In genomic region chr3:46930945-46931403, GRCh38 we compare ENCODE assay signal across 8 cellular contexts. TPM values are rescaled to one million over a fixed set of nuclear protein-coding genes. Genes with fewer than 3 reads are reported as not detected.
DNase-seq lines count a peak whose midpoint lies in the region; ATAC-seq, FAIRE-seq and TF ChIP-seq lines count a peak whose summit lies in the region.

No MANE protein-coding gene starts in this region.

- no peak for TF ChIP-seq CTCF in GM23338 (conservative IDR thresholded peaks at IDR 0.05; ENCODE audit: low read depth in 2 of 2)
- no peak for TF ChIP-seq CTCF in kidney (IDR thresholded peaks at IDR 0.05; ENCODE audit: borderline replicate concordance, extremely low read depth, insufficient read depth)

- FAIRE-seq in kidney (lab: Jason Lieb, UNC) (no peak), small intestine (lab: Jason Lieb, UNC) (no peak)

- peaks cover 4% of the 10 kb centered on the region for H3K27me3 Mint-ChIP-seq in GM23338 (ENCODE audit: insufficient read depth, low read depth, poor library complexity)
- H3K27me3 Mint-ChIP-seq in activated CD4-positive, alpha-beta memory T cell treated with anti-CD3 and anti-CD28 coated beads, Interleukin-2, amount 10 ng/mL, durations not matched to agents 7 days and 5 days: no peaks in the 10 kb centered on the region

- H3K27ac ChIP-seq in GM23338 (ENCODE audit: low read depth): no peak overlapping the region
- peak overlapping the region; percentile 83 to 87 for H3K27ac ChIP-seq in kidney (ENCODE audit: low read depth in 2 of 2, low read length in 2 of 2)
- H3K27ac ChIP-seq in small intestine (ENCODE audit: low read depth in 1 of 2, low read length in 1 of 2): peak overlapping the region; percentile 74 to 88

- no peaks in the 10 kb centered on the region for H3K27me3 ChIP-seq in GM23338 (ENCODE audit: insufficient read depth)
- no peaks in the 10 kb centered on the region for H3K27me3 ChIP-seq in small intestine (ENCODE audit: control insufficient read depth in 2 of 2, insufficient read depth in 2 of 2, low read length in 2 of 2)

- H3K36me3 ChIP-seq in GM23338 (ENCODE audit: insufficient read depth) (no peaks in the 10 kb centered on the region), kidney (ENCODE audit: control insufficient read depth in 1 of 2, insufficient read depth in 2 of 2, low read length in 2 of 2) (peaks cover 0 to 2% of the 10 kb centered on the region in 2 donors), small intestine (ENCODE audit: control insufficient read depth in 2 of 2, insufficient read depth in 2 of 2, low read length in 2 of 2) (peaks cover 0 to under 1% of the 10 kb centered on the region in 2 donors)

- no peak for DNase-seq in GM23338 (ENCODE audit: low spot score)
- no peak for DNase-seq in activated CD4-positive, alpha-beta memory T cell treated with anti-CD3 and anti-CD28 coated beads, Interleukin-2, amount 10 ng/mL, durations not matched to agents 7 days and 5 days
- DNase-seq in kidney: peak; percentile 71
- DNase-seq in small intestine: no peak
- DNase-seq in NCI-H345 (lab: John Stamatoyannopoulos, UW): no peak
- DNase-seq in NCI-H2081 treated with DMSO at 0.1 percent for 48 hours (lab: John Stamatoyannopoulos, UW): no peak
- no peak for DNase-seq in activated gamma-delta T cell treated with Interleukin-2 at 50 U/mL for 16 hours
- DNase-seq in Kasumi-1 (lab: John Stamatoyannopoulos, UW): no peak

- H3K36me3 Mint-ChIP-seq in GM23338 (ENCODE audit: low read depth): no peaks in the 10 kb centered on the region; the same call in 2 of the 3 replicates
- H3K36me3 Mint-ChIP-seq in activated CD4-positive, alpha-beta memory T cell treated with anti-CD3 and anti-CD28 coated beads, Interleukin-2, amount 10 ng/mL, durations not matched to agents 7 days and 5 days (ENCODE audit: low read depth): peaks cover 52% of the 10 kb centered on the region

- no peak overlapping the region for H3K4me3 Mint-ChIP-seq in GM23338
- no peak overlapping the region for H3K4me3 Mint-ChIP-seq in activated CD4-positive, alpha-beta memory T cell treated with anti-CD3 and anti-CD28 coated beads, Interleukin-2, amount 10 ng/mL, durations not matched to agents 7 days and 5 days

- H3F3A ChIP-seq in GM23338 (replicated peaks; ENCODE audit: low read depth): 0 out of 2 replicates have a peak, but pooled peaks cover 1% of the 10 kb centered on the region

- no peak overlapping the region for H2AFZ ChIP-seq in GM23338

- 46 to 62% (median 58%) methylated on average over 3 of the region's 3 CpGs for WGBS in small intestine, 3 donors

- CTCF ChIA-PET in activated CD4-positive, alpha-beta memory T cell treated with anti-CD3 and anti-CD28 coated beads, Interleukin-2, amount 10 ng/mL, durations not matched to agents 7 days and 5 days (lab: Charles Lee): interaction anchor here (1.2 to 1.8 kb wide), 3 partner anchors 21 to 68 kb away, joined by 3 to 7 read pairs (median 3); no protein-coding TSS in a partner anchor

- POLR2A ChIA-PET in activated CD4-positive, alpha-beta memory T cell treated with anti-CD3 and anti-CD28 coated beads, Interleukin-2, amount 10 ng/mL, durations not matched to agents 7 days and 5 days (lab: Charles Lee): interaction anchor here (1.1 to 12.0 kb wide), 6 partner anchors 10 to 90 kb away, joined by 4 to 94 read pairs (median 6); partner anchors contain the start of genes CCDC12 and NBEAL2

- H4K20me1 ChIP-seq in GM23338 (replicated peaks; ENCODE audit: insufficient read depth): peaks cover 31% of the 10 kb centered on the region

- intact Hi-C loops in kidney (cut with DNase I): no loop called here

- peaks cover 32% of the 10 kb centered on the region for H3K4me1 Mint-ChIP-seq in GM23338
- peaks cover 84% of the 10 kb centered on the region for H3K4me1 Mint-ChIP-seq in activated CD4-positive, alpha-beta memory T cell treated with anti-CD3 and anti-CD28 coated beads, Interleukin-2, amount 10 ng/mL, durations not matched to agents 7 days and 5 days

- peak overlapping the region; percentile 70 for H3K27ac Mint-ChIP-seq in GM23338
- H3K27ac Mint-ChIP-seq in activated CD4-positive, alpha-beta memory T cell treated with anti-CD3 and anti-CD28 coated beads, Interleukin-2, amount 10 ng/mL, durations not matched to agents 7 days and 5 days: peak overlapping the region; percentile 66

- no peaks in the 10 kb centered on the region for H3K9me2 ChIP-seq in GM23338 (ENCODE audit: insufficient read depth)

- no peaks in the 10 kb centered on the region for H3K9me3 Mint-ChIP-seq in GM23338
- H3K9me3 Mint-ChIP-seq in activated CD4-positive, alpha-beta memory T cell treated with anti-CD3 and anti-CD28 coated beads, Interleukin-2, amount 10 ng/mL, durations not matched to agents 7 days and 5 days: peaks cover 8% of the 10 kb centered on the region

- peaks cover 74% of the 10 kb centered on the region for H3K79me2 ChIP-seq in GM23338 (replicated peaks; ENCODE audit: insufficient read depth)

- H3K4me3 ChIP-seq in GM23338 (no peak overlapping the region), kidney (ENCODE audit: low read length in 2 of 2) (no peak overlapping the region), small intestine (ENCODE audit: low read depth in 1 of 2, low read length in 2 of 2) (no peak overlapping the region)

- peaks cover 8% of the 10 kb centered on the region; the same call in 1 of the 2 replicates for H3K4me1 ChIP-seq in GM23338 (ENCODE audit: insufficient read depth)
- peaks cover 75 to 77% of the 10 kb centered on the region in 2 donors for H3K4me1 ChIP-seq in kidney (ENCODE audit: control insufficient read depth in 1 of 2, insufficient read depth in 1 of 2, low read depth in 1 of 2, low read length in 2 of 2)
- peaks cover 45 to 48% of the 10 kb centered on the region in 2 donors for H3K4me1 ChIP-seq in small intestine (ENCODE audit: control insufficient read depth in 2 of 2, insufficient read depth in 1 of 2, low read depth in 1 of 2, low read length in 1 of 2)

- H3K9ac ChIP-seq in kidney (ENCODE audit: low read length in 2 of 2): peak overlapping the region in 1 of 2 donors; percentile 72

- no peaks in the 10 kb centered on the region for H3K9me3 ChIP-seq in kidney (ENCODE audit: control insufficient read depth in 1 of 2, low read length in 2 of 2)
- no peaks in the 10 kb centered on the region for H3K9me3 ChIP-seq in small intestine (ENCODE audit: control insufficient read depth, low read depth)

- peak; percentile 10; the same call in 2 of the 3 replicates for ATAC-seq in GM23338

- H3K4me2 ChIP-seq in GM23338: no peak overlapping the region

TF ChIP-seq in GM23338, 12 proteins besides CTCF, POLR2A, EP300 and RAD21:
- TF ChIP-seq, protein P1, sequence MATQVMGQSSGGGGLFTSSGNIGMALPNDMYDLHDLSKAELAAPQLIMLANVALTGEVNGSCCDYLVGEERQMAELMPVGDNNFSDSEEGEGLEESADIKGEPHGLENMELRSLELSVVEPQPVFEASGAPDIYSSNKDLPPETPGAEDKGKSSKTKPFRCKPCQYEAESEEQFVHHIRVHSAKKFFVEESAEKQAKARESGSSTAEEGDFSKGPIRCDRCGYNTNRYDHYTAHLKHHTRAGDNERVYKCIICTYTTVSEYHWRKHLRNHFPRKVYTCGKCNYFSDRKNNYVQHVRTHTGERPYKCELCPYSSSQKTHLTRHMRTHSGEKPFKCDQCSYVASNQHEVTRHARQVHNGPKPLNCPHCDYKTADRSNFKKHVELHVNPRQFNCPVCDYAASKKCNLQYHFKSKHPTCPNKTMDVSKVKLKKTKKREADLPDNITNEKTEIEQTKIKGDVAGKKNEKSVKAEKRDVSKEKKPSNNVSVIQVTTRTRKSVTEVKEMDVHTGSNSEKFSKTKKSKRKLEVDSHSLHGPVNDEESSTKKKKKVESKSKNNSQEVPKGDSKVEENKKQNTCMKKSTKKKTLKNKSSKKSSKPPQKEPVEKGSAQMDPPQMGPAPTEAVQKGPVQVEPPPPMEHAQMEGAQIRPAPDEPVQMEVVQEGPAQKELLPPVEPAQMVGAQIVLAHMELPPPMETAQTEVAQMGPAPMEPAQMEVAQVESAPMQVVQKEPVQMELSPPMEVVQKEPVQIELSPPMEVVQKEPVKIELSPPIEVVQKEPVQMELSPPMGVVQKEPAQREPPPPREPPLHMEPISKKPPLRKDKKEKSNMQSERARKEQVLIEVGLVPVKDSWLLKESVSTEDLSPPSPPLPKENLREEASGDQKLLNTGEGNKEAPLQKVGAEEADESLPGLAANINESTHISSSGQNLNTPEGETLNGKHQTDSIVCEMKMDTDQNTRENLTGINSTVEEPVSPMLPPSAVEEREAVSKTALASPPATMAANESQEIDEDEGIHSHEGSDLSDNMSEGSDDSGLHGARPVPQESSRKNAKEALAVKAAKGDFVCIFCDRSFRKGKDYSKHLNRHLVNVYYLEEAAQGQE (IDR thresholded peaks at IDR 0.05; ENCODE audit: unreplicated experiment): no peak
- TF ChIP-seq STAT1 (IDR thresholded peaks at IDR 0.05; ENCODE audit: unreplicated experiment): no peak
- TF ChIP-seq EZH2phosphoT487 (IDR thresholded peaks at IDR 0.05; ENCODE audit: unreplicated experiment): no peak
- no peak for TF ChIP-seq EZH2 (IDR thresholded peaks at IDR 0.05; ENCODE audit: low read depth, unreplicated experiment)

RNA-seq across cellular contexts. Expression of gene CCDC12, which starts 45.6 kb away (rescaled TPM):
- total RNA-seq in GM23338 (2014; rRNA removed; shearing (Covaris generic)): 35.1 and 42.9 TPM in 2 replicates
- 133 and 136 TPM in 2 replicates for polyA plus RNA-seq in GM23338 (2016; fragmentation: Nextera tagmentation; extraction: Ambion mirVana)
- 10 to 100 TPM; 55.0 to 56.7 TPM for total RNA-seq in activated CD4-positive, alpha-beta memory T cell treated with anti-CD3 and anti-CD28 coated beads, Interleukin-2, amount 10 ng/mL, durations not matched to agents 7 days and 5 days
- 59.7 TPM for total RNA-seq in kidney
- 85.6 TPM for polyA plus RNA-seq in kidney (ENCODE audit: insufficient read depth, low read depth, low replicate concordance)
- polyA plus RNA-seq in small intestine: 10 to 100 TPM; 73.3 to 84.5 (median 78.6) TPM

RNA-seq across cellular contexts. Expression of gene NBEAL2, which starts 48.5 kb away (rescaled TPM):
- total RNA-seq in GM23338 (2014; rRNA removed; shearing (Covaris generic)): 66.1 and 79.9 TPM in 2 replicates
- polyA plus RNA-seq in GM23338 (2016; fragmentation: Nextera tagmentation; extraction: Ambion mirVana) (13.5 and 14.0 TPM in 2 replicates), kidney (ENCODE audit: insufficient read depth, low read depth, low replicate concordance) (25.7 TPM), small intestine (10 to 100 TPM; 32.7 to 55.9 (median 50.5) TPM)
- total RNA-seq in activated CD4-positive, alpha-beta memory T cell treated with anti-CD3 and anti-CD28 coated beads, Interleukin-2, amount 10 ng/mL, durations not matched to agents 7 days and 5 days: 100 to 1,000 TPM; 254 to 267 TPM
- total RNA-seq in kidney: 82.8 TPM

RNA-seq across cellular contexts. Expression of gene PTH1R, which starts 53.5 kb away (rescaled TPM):
- 1.3 and 5.7 TPM in 2 replicates for total RNA-seq in GM23338 (2014; rRNA removed; shearing (Covaris generic))
- polyA plus RNA-seq in GM23338 (2016; fragmentation: Nextera tagmentation; extraction: Ambion mirVana) (1.1 and 1.9 TPM in 2 replicates), kidney (ENCODE audit: insufficient read depth, low read depth, low replicate concordance) (1,885 TPM), small intestine (1 to 10 TPM in 2 of 3 donors, under 1 TPM in 1; 0.67 to 5.4 (median 1.6) TPM)
- not detected for total RNA-seq in activated CD4-positive, alpha-beta memory T cell treated with anti-CD3 and anti-CD28 coated beads, Interleukin-2, amount 10 ng/mL, durations not matched to agents 7 days and 5 days
- total RNA-seq in kidney: 286 TPM

Comparison
In these comparisons a context has a peak if more than half of its experiments do, and no peak if none do; other contexts are left out.
1. RNA of gene PTH1R, which starts 53.5 kb away (total RNA-seq): 286 TPM in kidney (single experiment); 1.3 to 5.7 TPM in GM23338 and not detected in activated CD4-positive, alpha-beta memory T cell treated with anti-CD3 and anti-CD28 coated beads, Interleukin-2, amount 10 ng/mL, durations not matched to agents 7 days and 5 days; every median in the first group is over 10 times any median in the second.